ENCODE assay signal across 1 cellular context in genomic region chr10:97307866-97308780, GRCh38.
A peak's percentile ranks its signal among the peaks of the same experiment; 100 is the strongest.
TF ChIP-seq lines count a peak whose summit lies in the region.

No MANE protein-coding gene starts in this region.

TF ChIP-seq in liver, 16 proteins besides CTCF, POLR2A, EP300 and RAD21 (continued from another document):
- TF ChIP-seq REST (IDR thresholded peaks at IDR 0.05): peak; percentile 51
- TF ChIP-seq NR2F2 (IDR thresholded peaks at IDR 0.05): no peak
- TF ChIP-seq YY1 (IDR thresholded peaks at IDR 0.05): peak; percentile 94
- TF ChIP-seq EGR1 (IDR thresholded peaks at IDR 0.05; ENCODE audit: low read depth in 2 of 2): no peak
- TF ChIP-seq FOXA2 (IDR thresholded peaks at IDR 0.05): peak; percentile 92
- peak; percentile 39 for TF ChIP-seq MAX (IDR thresholded peaks at IDR 0.05)
